Comparison of ENCODE assay signal across 15 cellular contexts in genomic region chr1:156075775-156076204, GRCh38. TPM values are rescaled to one million over a fixed set of nuclear protein-coding genes. Genes with fewer than 3 reads are reported as not detected.
DNase-seq lines count a peak whose midpoint lies in the region; ATAC-seq and TF ChIP-seq lines count a peak whose summit lies in the region.
"Had no signal": no experiment of that assay in that cellular context is flagged by ENCODE, and none has a peak within 500 bp of the region (broad histone marks: within the 10 kb centered on the region; RNA-seq: fewer than 3 reads in every experiment).

No MANE protein-coding gene starts in this region.

- DNase-seq in RWPE1 (ENCODE audit: low spot score) (no peak), ovary (no peak)
- no peak for DNase-seq in activated CD4-positive, alpha-beta T cell treated with anti-CD3 and anti-CD28 coated beads, Interleukin-2, amount 50 U/mL, for 48 hours
- DNase-seq: activated gamma-delta T cell; C1 segment of cervical spinal cord; central memory CD4-positive, alpha-beta T cell; esophagus squamous epithelium; SW 1271 had no signal

- H3K4me2 ChIP-seq in DOHH2 (ENCODE audit: low read length), result peak overlapping the region; percentile 93

- no peak for TF ChIP-seq POLR2A in ovary (IDR thresholded peaks at IDR 0.05)

- peaks cover under 1% of the 10 kb centered on the region; the same call in 1 of the 2 replicates for H3K27me3 ChIP-seq in DOHH2 (ENCODE audit: control insufficient read depth, low read length)
- no peaks in the 10 kb centered on the region for H3K27me3 ChIP-seq in iPS-18a (ENCODE audit: control insufficient read depth, insufficient read depth, low read length)
- H3K27me3 ChIP-seq in ovary, result no peaks in the 10 kb centered on the region

- H3K36me3 ChIP-seq in DOHH2 (ENCODE audit: control insufficient read depth, low read length), result peaks cover 6% of the 10 kb centered on the region; the same call in 1 of the 2 replicates
- peaks cover 27% of the 10 kb centered on the region for H3K36me3 ChIP-seq in iPS-18a (ENCODE audit: control insufficient read depth, low read depth, low read length)
- H3K36me3 ChIP-seq in ovary, result no peaks in the 10 kb centered on the region
- H3K36me3 ChIP-seq: neutrophil had no signal

- no peaks in the 10 kb centered on the region for H3K9me3 ChIP-seq in DOHH2 (ENCODE audit: control insufficient read depth, insufficient read depth, low read length)
- no peaks in the 10 kb centered on the region for H3K9me3 ChIP-seq in iPS-18a (ENCODE audit: control insufficient read depth, low read depth, low read length)
- no peaks in the 10 kb centered on the region for H3K9me3 ChIP-seq in ovary
- H3K9me3 ChIP-seq: esophagus squamous epithelium, neutrophil had no signal

- no peaks in the 10 kb centered on the region for H4K20me1 ChIP-seq in DOHH2 (ENCODE audit: control insufficient read depth, insufficient read depth, low read depth, low read length)

- TF ChIP-seq EP300 in ovary (IDR thresholded peaks at IDR 0.05), result no peak

- 56 to 67% (median 61%) methylated on average over 4 of the region's 4 CpGs for WGBS in ovary, 3 donors

- ATAC-seq in HG03439 (IDR thresholded peaks at IDR 0.05; ENCODE audit: unreplicated experiment) (no peak), HG03159 (IDR thresholded peaks at IDR 0.05; ENCODE audit: unreplicated experiment) (no peak), HG02571 (IDR thresholded peaks at IDR 0.05; ENCODE audit: unreplicated experiment) (no peak)

- H3K9ac ChIP-seq in iPS-18a (ENCODE audit: low read length), result no peak overlapping the region

- CTCF ChIA-PET in RWPE1 (lab: Yijun Ruan, JAX), result interaction anchor here (1.6 kb wide), 1 partner anchor 9 kb away, joined by 4 read pairs; no protein-coding TSS in a partner anchor

- intact Hi-C loops in ovary (cut with DNase I), result no loop called here

- POLR2A ChIA-PET in RWPE1 (lab: Yijun Ruan, JAX; ENCODE audit: low non-redundant PET), result no interaction called here

- H3K4me3 ChIP-seq in DOHH2 (ENCODE audit: low read length), result peak overlapping the region; percentile 94
- H3K4me3 ChIP-seq in iPS-18a (ENCODE audit: low read length), result peak overlapping the region; percentile 28
- peak overlapping the region; percentile 47 for H3K4me3 ChIP-seq in ovary

- TF ChIP-seq CTCF in DOHH2 (IDR thresholded peaks at IDR 0.05; ENCODE audit: low read depth, low read length, poor library complexity, severe bottlenecking) (no peak), RWPE1 (conservative IDR thresholded peaks at IDR 0.05; ENCODE audit: low read depth) (no peak), ovary (IDR thresholded peaks at IDR 0.05) (no peak)

- peaks cover 33% of the 10 kb centered on the region for H3K4me1 ChIP-seq in DOHH2 (ENCODE audit: control insufficient read depth, low read length)
- H3K4me1 ChIP-seq in iPS-18a (ENCODE audit: control insufficient read depth, low read depth, low read length), result peaks cover 68% of the 10 kb centered on the region
- H3K4me1 ChIP-seq in ovary (ENCODE audit: insufficient read depth), result peaks cover 2% of the 10 kb centered on the region

- peaks cover 18% of the 10 kb centered on the region for H3K79me2 ChIP-seq in DOHH2 (ENCODE audit: control insufficient read depth, low read length)

- no peaks in the 10 kb centered on the region for H3K9me2 ChIP-seq in DOHH2 (replicated peaks; ENCODE audit: control insufficient read depth, low read length)

- peaks cover 19% of the 10 kb centered on the region for H3F3A ChIP-seq in DOHH2 (ENCODE audit: control insufficient read depth, insufficient read depth)

- no peak overlapping the region for H3K27ac ChIP-seq in DOHH2 (ENCODE audit: low read depth, low read length)
- H3K27ac ChIP-seq in RWPE1, result peak overlapping the region; percentile 15; the same call in 1 of the 2 replicates
- no peak overlapping the region for H3K27ac ChIP-seq in iPS-18a (ENCODE audit: low read length)
- H3K27ac ChIP-seq in ovary, result no peak overlapping the region
- H3K27ac ChIP-seq: neutrophil had no signal

RNA-seq across cellular contexts. Expression of gene MEX3A, which starts 6.5 kb away (rescaled TPM):
- total RNA-seq in ovary, result 10 to 100 TPM in 4 of 7 donors, 1 to 10 TPM in 3; 3.5 to 12.4 (median 10.2) TPM
- polyA plus RNA-seq in ovary, result 1 to 10 TPM; 5.6 to 6.6 TPM

RNA-seq across cellular contexts. Expression of gene RAB25, which starts 14.8 kb away (rescaled TPM):
- total RNA-seq in ovary, result 10 to 100 TPM in 1 of 7 donors, 1 to 10 TPM in 4, under 1 TPM in 2; 0.45 to 38.6 (median 3.5) TPM
- polyA plus RNA-seq in ovary, result under 1 TPM in 1 of 2 donors, not detected in 1; 0.28 TPM
- total RNA-seq: LHCN-M2 had no signal

RNA-seq across cellular contexts. Expression of gene LAMTOR2, which starts 21.2 kb away (rescaled TPM):
- 10 to 100 TPM; 20.1 to 66.1 (median 24.9) TPM for total RNA-seq in ovary
- 10 to 100 TPM; 20.1 to 41.2 TPM for polyA plus RNA-seq in ovary

RNA-seq across cellular contexts. Expression of gene UBQLN4, which starts 22.2 kb away (rescaled TPM):
- 10 to 100 TPM; 14.2 to 38.0 (median 26.6) TPM for total RNA-seq in ovary
- polyA plus RNA-seq in ovary, result 10 to 100 TPM; 16.3 to 33.9 TPM

RNA-seq across cellular contexts. Expression of gene LMNA, which starts 38.7 kb away (rescaled TPM):
- 100 to 1,000 TPM; 197 to 609 (median 377) TPM for total RNA-seq in ovary
- 100 to 1,000 TPM in 1 of 2 donors, 10 to 100 TPM in 1; 50.1 to 157 TPM for polyA plus RNA-seq in ovary

Comparison
In these comparisons a context has a peak if more than half of its experiments do, and no peak if none do; other contexts are left out.
1. H3K4me3 ChIP-seq: peak in every context shown above with its lines; median percentile 94 in DOHH2; 47 in ovary; 28 in iPS-18a.